8 cellular contexts compared by ENCODE assay signal in the genomic region with DNA sequence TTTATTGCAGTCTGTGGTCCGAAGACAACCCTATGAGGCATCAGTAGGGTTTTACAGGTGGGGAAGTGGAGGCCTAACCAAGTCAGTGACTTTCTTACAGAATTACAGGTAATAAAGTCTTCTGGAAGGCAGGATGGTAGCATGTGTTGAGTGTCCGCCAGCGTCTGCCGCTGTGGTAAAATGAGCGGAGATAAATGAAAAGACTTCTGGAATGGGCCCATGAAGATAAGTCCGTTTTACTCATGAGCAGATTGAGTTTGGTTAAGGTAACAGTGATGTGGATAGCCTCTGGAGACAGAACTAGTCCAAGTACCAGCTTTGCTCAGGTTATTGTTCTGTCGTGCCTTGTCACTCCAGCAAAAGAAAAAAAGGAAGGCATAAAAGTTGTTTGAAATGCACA. TPM values are rescaled to one million over a fixed set of nuclear protein-coding genes. Genes with fewer than 3 reads are reported as not detected.
A peak's percentile ranks its signal among the peaks of the same experiment; 100 is the strongest.
DNase-seq lines count a peak whose midpoint lies in the region; ATAC-seq and TF ChIP-seq lines count a peak whose summit lies in the region.

No MANE protein-coding gene starts in this region.

- H3K4me3 ChIP-seq in GM23248 (peak overlapping the region; percentile 88), fibroblast of the aortic adventitia (ENCODE audit: low read depth, low read length) (peak overlapping the region; percentile 93), sigmoid colon (peak overlapping the region; percentile 49 to 91 (median 82))

- TF ChIP-seq CTCF in VCaP (conservative IDR thresholded peaks at IDR 0.05) = no peak
- TF ChIP-seq CTCF in fibroblast of the aortic adventitia (IDR thresholded peaks at IDR 0.05; ENCODE audit: insufficient read depth, low read length) = no peak
- no peak for TF ChIP-seq CTCF in sigmoid colon (IDR thresholded peaks at IDR 0.05)

- H3K9me3 ChIP-seq in GM23248 (ENCODE audit: low read depth) = no peaks in the 10 kb centered on the region
- no peaks in the 10 kb centered on the region for H3K9me3 ChIP-seq in sigmoid colon

- no peak for TF ChIP-seq EP300 in sigmoid colon (IDR thresholded peaks at IDR 0.05)

- H3K9ac ChIP-seq in GM23248 = peak overlapping the region; percentile 92

- intact Hi-C loops in sigmoid colon (cut with DNase I) = loop anchor here (5.0 to 10.0 kb wide), 2 partner anchors 79 to 1894 kb away; a partner anchor contains a TSS

- H3K4me2 ChIP-seq in GM23248 (ENCODE audit: unreplicated experiment) = peak overlapping the region; percentile 90

- no peaks in the 10 kb centered on the region for H3K27me3 ChIP-seq in GM23248 (replicated peaks; ENCODE audit: insufficient read depth)
- H3K27me3 ChIP-seq in sigmoid colon = no peaks in the 10 kb centered on the region

- 41 to 48% methylated on average over 7 of the region's 7 CpGs for WGBS in GM23248 (ENCODE audit: low coverage in 1 of 2, low lambda C conversion rate in 2 of 2, missing lambda C conversion rate in 2 of 2), 2 experiments
- WGBS in sigmoid colon, 2 donors = 29 to 65% methylated on average over 7 of the region's 7 CpGs

- H2AFZ ChIP-seq in GM23248 = peak overlapping the region; percentile 21; the same call in 1 of the 2 replicates

- no peak for TF ChIP-seq POLR2A in sigmoid colon (IDR thresholded peaks at IDR 0.05)

- H3K4me1 ChIP-seq in GM23248 (ENCODE audit: insufficient read depth) (peaks cover 20% of the 10 kb centered on the region), sigmoid colon (peaks cover 0 to 49% (median 43%) of the 10 kb centered on the region in 4 donors)

- H4K20me1 ChIP-seq in GM23248 (ENCODE audit: insufficient read depth) = no peaks in the 10 kb centered on the region

- peak overlapping the region; percentile 74 for H3K27ac ChIP-seq in GM23248
- H3K27ac ChIP-seq in VCaP = peak overlapping the region; percentile 89
- peak overlapping the region; percentile 81 to 94 (median 86) for H3K27ac ChIP-seq in sigmoid colon

- in situ Hi-C loops in GM23248 (cut with MboI) = no loop called here

- H3K79me2 ChIP-seq in GM23248 (ENCODE audit: insufficient read depth) = peaks cover 78% of the 10 kb centered on the region

- no peak for DNase-seq in GM23248
- peak; percentile 35 for DNase-seq in fibroblast of the aortic adventitia (ENCODE audit: low read depth)
- no peak for DNase-seq in sigmoid colon
- no peak for DNase-seq in occipital lobe (lab: John Stamatoyannopoulos, UW)
- no peak for DNase-seq in A172 (ENCODE audit: low spot score)

- H3K36me3 ChIP-seq in GM23248 (ENCODE audit: low read depth) (peaks cover 23% of the 10 kb centered on the region), sigmoid colon (peaks cover 0 to 37% (median 6%) of the 10 kb centered on the region in 4 donors)

- no peak for ATAC-seq in HG02870 (IDR thresholded peaks at IDR 0.05; ENCODE audit: unreplicated experiment)
- no peak for ATAC-seq in HG02852 (IDR thresholded peaks at IDR 0.05; ENCODE audit: unreplicated experiment)

- H3K9me2 ChIP-seq in GM23248 (ENCODE audit: insufficient read depth) = no peaks in the 10 kb centered on the region

- no peaks in the 10 kb centered on the region; the same call in 1 of the 2 replicates for H3F3A ChIP-seq in GM23248 (ENCODE audit: insufficient read depth)

RNA-seq across cellular contexts. Expression of a gene that starts 1.0 kb away (rescaled TPM):
- total RNA-seq in GM23248 (2014; rRNA removed; shearing (Covaris generic)) = 79.3 and 87.6 TPM in 2 replicates
- 66.4 and 71.4 TPM in 2 replicates for polyA plus RNA-seq in GM23248 (2016; fragmentation: Nextera tagmentation; extraction: Ambion mirVana)
- total RNA-seq in fibroblast of the aortic adventitia (ENCODE audit: low replicate concordance) = 59.0 and 61.4 TPM in 2 replicates
- 10 to 100 TPM; 68.7 to 85.9 (median 80.4) TPM for total RNA-seq in sigmoid colon
- 10 to 100 TPM; 31.2 to 52.0 (median 49.2) TPM for polyA plus RNA-seq in sigmoid colon
- 39.8 TPM for total RNA-seq in occipital lobe
- 79.0 and 90.1 TPM in 2 replicates for total RNA-seq in A172 (2014; rRNA removed; shearing (Covaris generic))

RNA-seq across cellular contexts. Expression of a gene that starts 1.3 kb away (rescaled TPM):
- 5.4 and 5.9 TPM in 2 replicates for total RNA-seq in GM23248 (2014; rRNA removed; shearing (Covaris generic))
- polyA plus RNA-seq in GM23248 (2016; fragmentation: Nextera tagmentation; extraction: Ambion mirVana) (2.7 and 3.1 TPM in 2 replicates), sigmoid colon (1 to 10 TPM; 1.6 to 6.1 (median 5.4) TPM)
- total RNA-seq in fibroblast of the aortic adventitia (ENCODE audit: low replicate concordance) (5.0 and 14.0 TPM in 2 replicates), sigmoid colon (10 to 100 TPM in 1 of 4 donors, 1 to 10 TPM in 3; 8.6 to 11.4 (median 9.4) TPM), occipital lobe (10.5 TPM)
- 14.0 and 14.6 TPM in 2 replicates for total RNA-seq in A172 (2014; rRNA removed; shearing (Covaris generic))
